In genomic region chr15:76730262-76730661, GRCh38 we compare ENCODE assay signal across 15 cellular contexts.
"Had no signal": no experiment of that assay in that cellular context is flagged by ENCODE, and none has a peak within 500 bp of the region (broad histone marks: within the 10 kb centered on the region; RNA-seq: fewer than 3 reads in every experiment).

No MANE protein-coding gene starts in this region.

- FAIRE-seq: bronchial epithelial cell had no signal

- DNase-seq: activated CD4-positive, alpha-beta memory T cell treated with anti-CD3 and anti-CD28 coated beads for 36 hours; activated CD4-positive, alpha-beta T cell treated with anti-CD3 and anti-CD28 coated beads for 1 hour; activated effector memory CD4-positive, alpha-beta T cell treated with anti-CD3 and anti-CD28 coated beads, Interleukin-2, amount 50 U/mL, for 16 hours; activated T-cell treated with anti-CD3 and anti-CD28 coated beads, Interleukin-2, amount 50 U/mL, for 4 hours; amygdala; colonic mucosa; effector CD8-positive, alpha-beta T cell; glutamatergic neuron; immature natural killer cell; left lung; stimulated activated CD4-positive, alpha-beta T cell treated with anti-CD3 and anti-CD28 coated beads, Interleukin-12 subunit alpha, Interleukin-12 subunit beta, amount 100 ng/mL, for 4 hours; stimulated activated CD4-positive, alpha-beta T cell treated with anti-CD3 and anti-CD28 coated beads, Interleukin-2, amount 100 ng/mL, for 48 hours; stimulated activated naive CD4-positive, alpha-beta T cell treated with Interleukin-2 at 50 U/mL for 16 hours; T1000 had no signal
